In genomic region chr1:230752407-230752806, GRCh38 we compare ENCODE assay signal across 13 cellular contexts. TPM values are rescaled to one million over a fixed set of nuclear protein-coding genes. Genes with fewer than 3 reads are reported as not detected.
DNase-seq lines count a peak whose midpoint lies in the region; ATAC-seq and TF ChIP-seq lines count a peak whose summit lies in the region.
"Had no signal": no experiment of that assay in that cellular context is flagged by ENCODE, and none has a peak within 500 bp of the region (broad histone marks: within the 10 kb centered on the region; RNA-seq: fewer than 3 reads in every experiment).

No MANE protein-coding gene starts in this region.

- no peaks in the 10 kb centered on the region for H3K36me3 Mint-ChIP-seq in brain
- H3K36me3 Mint-ChIP-seq: type B pancreatic cell had no signal

- peak overlapping the region; percentile 85 to 98 (median 95) for H3K27ac Mint-ChIP-seq in brain
- H3K27ac Mint-ChIP-seq: activated T-cell treated with anti-CD3 and anti-CD28 coated beads, Interleukin-2, amount 50 U/mL, for 24 hours; type B pancreatic cell had no signal

- ATAC-seq in HG03095 (IDR thresholded peaks at IDR 0.05; ENCODE audit: unreplicated experiment) (no peak), HG03432 (IDR thresholded peaks at IDR 0.05; ENCODE audit: unreplicated experiment) (no peak), GM18505 (IDR thresholded peaks at IDR 0.05; ENCODE audit: unreplicated experiment) (no peak)
- ATAC-seq: GM12878 had no signal

- H3K4me3 Mint-ChIP-seq in brain: peak overlapping the region in 3 of 5 experiments; percentile 1 to 31 (median 17)
- H3K4me3 Mint-ChIP-seq: activated T-cell treated with anti-CD3 and anti-CD28 coated beads, Interleukin-2, amount 50 U/mL, for 24 hours had no signal

- DNase-seq in NCI-H187 (lab: John Stamatoyannopoulos, UW): peak; percentile 70 to 78
- peak; percentile 90 for DNase-seq in midbrain (lab: John Stamatoyannopoulos, UW)
- no peak for DNase-seq in SKM-1 (lab: John Stamatoyannopoulos, UW; ENCODE audit: unreplicated experiment)
- DNase-seq: activated T-cell treated with anti-CD3 and anti-CD28 coated beads, Interleukin-2, amount 50 U/mL, for 24 hours; kidney glomerular epithelial cell; stimulated activated CD4-positive, alpha-beta T cell treated with anti-CD3 and anti-CD28 coated beads, Interleukin-1b, Interleukin-23, amount 100 ng/mL, for 48 hours had no signal

- TF ChIP-seq POLR2A in GM18505 (IDR thresholded peaks at IDR 0.05; ENCODE audit: borderline replicate concordance, extremely low read depth, insufficient read depth, insufficient read length): no peak

- H3K9me3 Mint-ChIP-seq in brain: peaks cover 0 to 5% (median 0%) of the 10 kb centered on the region in 5 experiments
- H3K9me3 Mint-ChIP-seq: activated T-cell treated with anti-CD3 and anti-CD28 coated beads, Interleukin-2, amount 50 U/mL, for 24 hours; type B pancreatic cell had no signal

- no peaks in the 10 kb centered on the region for H3K27me3 Mint-ChIP-seq in brain
- H3K27me3 Mint-ChIP-seq: type B pancreatic cell had no signal

- peak overlapping the region; percentile 59 for H3K27ac ChIP-seq in 22Rv1

- H3K4me1 Mint-ChIP-seq in brain: peaks cover 56% of the 10 kb centered on the region

- TF ChIP-seq CTCF in 22Rv1 (IDR thresholded peaks at IDR 0.05) (no peak), brain (conservative IDR thresholded peaks at IDR 0.05) (no peak)

RNA-seq across cellular contexts. Expression of gene CAPN9, which starts 5.2 kb away (rescaled TPM):
- polyA plus RNA-seq in brain (ENCODE audit: insufficient read depth, low read depth, low replicate concordance): 2.0 TPM
- polyA plus RNA-seq: GM12878 had no signal

RNA-seq across cellular contexts. Expression of gene AGT, which starts 38.5 kb away (rescaled TPM):
- polyA plus RNA-seq in brain (ENCODE audit: insufficient read depth, low read depth, low replicate concordance): 162 TPM
- polyA plus RNA-seq: GM12878 had no signal
